ENCODE assay signal across 6 cellular contexts in the genomic region with DNA sequence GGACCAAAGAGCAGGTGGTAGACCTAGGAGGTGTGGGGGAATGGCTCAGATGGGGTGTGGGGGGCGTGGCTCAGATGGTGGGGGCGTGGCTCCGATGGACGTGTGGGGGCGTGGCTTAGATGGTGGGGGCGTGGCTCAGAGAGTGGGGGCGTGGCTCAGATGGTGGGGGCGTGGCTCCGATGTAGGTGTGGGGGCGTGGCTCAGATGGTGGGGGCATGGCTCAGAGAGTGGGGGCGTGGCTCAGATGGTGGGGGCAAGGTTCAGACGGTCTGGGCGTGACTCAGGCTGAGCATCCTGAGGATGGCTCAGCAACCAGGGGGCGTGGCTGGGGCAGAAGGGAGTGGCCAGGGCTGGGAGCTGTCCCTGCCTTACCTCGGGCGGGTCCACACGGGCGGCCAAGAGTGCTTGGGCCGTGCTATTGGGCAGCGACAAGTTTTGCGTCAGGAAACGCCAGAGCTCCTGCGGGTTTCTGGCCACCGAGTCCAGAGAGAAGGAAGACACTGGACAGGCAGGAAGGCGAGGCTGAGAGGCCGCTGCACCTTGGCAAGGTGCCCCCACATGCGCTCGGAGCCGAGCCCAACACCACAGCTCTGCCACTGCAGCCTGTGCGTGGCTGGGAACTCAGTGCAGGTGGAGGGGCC.
DNase-seq lines count a peak whose midpoint lies in the region; ATAC-seq and TF ChIP-seq lines count a peak whose summit lies in the region.

No MANE protein-coding gene starts in this region.

- TF ChIP-seq POLR2A in GM18505 (IDR thresholded peaks at IDR 0.05; ENCODE audit: borderline replicate concordance, extremely low read depth, insufficient read depth, insufficient read length), result no peak

- H3K4me3 ChIP-seq in fibroblast of pulmonary artery (replicated peaks; ENCODE audit: low read depth, low read length), result no peak overlapping the region

- TF ChIP-seq CTCF in fibroblast of pulmonary artery (IDR thresholded peaks at IDR 0.05; ENCODE audit: low read length, missing control alignments), result no peak

- peak; percentile 76 to 89 for ATAC-seq in activated CD4-positive, CD25-positive, alpha-beta regulatory T cell treated with anti-CD3 and anti-CD28 coated beads, Interleukin-2, amount 50 U/mL, for 24 hours
- no peak for ATAC-seq in GM18505 (IDR thresholded peaks at IDR 0.05; ENCODE audit: unreplicated experiment)

- DNase-seq in NCI-H146 (lab: John Stamatoyannopoulos, UW), result peak; percentile 55
- DNase-seq in NCI-H146 treated with DMSO at 0.1 percent for 48 hours (lab: John Stamatoyannopoulos, UW; ENCODE audit: unreplicated experiment), result no peak
- peak; percentile 51 for DNase-seq in fibroblast of pulmonary artery (ENCODE audit: low read depth)
- DNase-seq in stimulated activated CD4-positive, alpha-beta T cell treated with anti-CD3 and anti-CD28 coated beads, TNF-alpha, amount 100 ng/mL, for 48 hours (ENCODE audit: low read depth in 3 of 3), result peak; percentile 67 to 80 (median 77)
